Comparison of ENCODE assay signal across 8 cellular contexts in genomic region chr4:175671491-175671934, GRCh38.
DNase-seq lines count a peak whose midpoint lies in the region; ATAC-seq and TF ChIP-seq lines count a peak whose summit lies in the region.

No MANE protein-coding gene starts in this region.

- H3K9me3 ChIP-seq in endodermal cell (ENCODE audit: control insufficient read depth, low read length) (no peaks in the 10 kb centered on the region), parathyroid adenoma (ENCODE audit: control insufficient read depth, low read length) (no peaks in the 10 kb centered on the region)

- no peak overlapping the region for H3K9ac ChIP-seq in endodermal cell (ENCODE audit: extremely low read depth, low read length, poor library complexity, severe bottlenecking)
- H3K9ac ChIP-seq in parathyroid adenoma = no peak overlapping the region

- H3K27me3 Mint-ChIP-seq in endodermal cell (ENCODE audit: insufficient read depth) = no peaks in the 10 kb centered on the region
- H3K27me3 Mint-ChIP-seq in stimulated activated naive CD8-positive, alpha-beta T cell treated with anti-CD3 and anti-CD28 coated beads, Interleukin-15, amount 100 ng/mL, for 72 hours = no peaks in the 10 kb centered on the region

- DNase-seq in ELF-1 (ENCODE audit: low read depth, low spot score) (peak; percentile 1), NCI-H69 (lab: John Stamatoyannopoulos, UW) (peak; percentile 51), endodermal cell (peak; percentile 83), NCI-H187 treated with DMSO at 0.1 percent for 48 hours (lab: John Stamatoyannopoulos, UW) (no peak), cardiac septum (ENCODE audit: low spot score) (no peak)
- DNase-seq in activated CD4-positive, alpha-beta T cell treated with anti-CD3 and anti-CD28 coated beads for 1 hour = no peak
- DNase-seq in stimulated activated naive CD8-positive, alpha-beta T cell treated with anti-CD3 and anti-CD28 coated beads, Interleukin-15, amount 100 ng/mL, for 72 hours = no peak

- H3K4me3 Mint-ChIP-seq in endodermal cell = peak overlapping the region; percentile 49
- H3K4me3 Mint-ChIP-seq in stimulated activated naive CD8-positive, alpha-beta T cell treated with anti-CD3 and anti-CD28 coated beads, Interleukin-15, amount 100 ng/mL, for 72 hours = no peak overlapping the region

- WGBS in endodermal cell (ENCODE audit: insufficient coverage in 1 of 2, insufficient read length in 1 of 2), 2 experiments = 56 to 68% methylated on average over 8 to 12 of the region's 12 CpGs

- H3K9me3 Mint-ChIP-seq in endodermal cell = no peaks in the 10 kb centered on the region
- no peaks in the 10 kb centered on the region for H3K9me3 Mint-ChIP-seq in stimulated activated naive CD8-positive, alpha-beta T cell treated with anti-CD3 and anti-CD28 coated beads, Interleukin-15, amount 100 ng/mL, for 72 hours

- H3K4me1 Mint-ChIP-seq in endodermal cell = peaks cover 8% of the 10 kb centered on the region
- peaks cover 6% of the 10 kb centered on the region for H3K4me1 Mint-ChIP-seq in stimulated activated naive CD8-positive, alpha-beta T cell treated with anti-CD3 and anti-CD28 coated beads, Interleukin-15, amount 100 ng/mL, for 72 hours

- H3K27ac ChIP-seq in endodermal cell (ENCODE audit: low read depth, low read length) (no peak overlapping the region), parathyroid adenoma (no peak overlapping the region)

- no peaks in the 10 kb centered on the region for H3K79me2 ChIP-seq in parathyroid adenoma

- H3K36me3 ChIP-seq in endodermal cell (ENCODE audit: control insufficient read depth, insufficient read depth, low read length) (no peaks in the 10 kb centered on the region), parathyroid adenoma (ENCODE audit: control insufficient read depth, insufficient read depth, low read length) (no peaks in the 10 kb centered on the region)

- no peaks in the 10 kb centered on the region for H3K36me3 Mint-ChIP-seq in endodermal cell (ENCODE audit: low read depth)

- no peaks in the 10 kb centered on the region for H3K4me1 ChIP-seq in endodermal cell (ENCODE audit: control insufficient read depth, insufficient read depth, low read length)
- H3K4me1 ChIP-seq in parathyroid adenoma = no peaks in the 10 kb centered on the region

- intact Hi-C loops in cardiac septum (cut with DNase I) = no loop called here

- peak overlapping the region; percentile 61 for H3K4me2 ChIP-seq in parathyroid adenoma (ENCODE audit: low read length)

- H3K27me3 ChIP-seq in endodermal cell (ENCODE audit: control insufficient read depth, insufficient read depth, low read length, poor library complexity, severe bottlenecking) = no peaks in the 10 kb centered on the region
- no peaks in the 10 kb centered on the region for H3K27me3 ChIP-seq in parathyroid adenoma (ENCODE audit: control insufficient read depth, insufficient read depth, low read length)

- H3K27ac Mint-ChIP-seq in endodermal cell = no peak overlapping the region
- H3K27ac Mint-ChIP-seq in stimulated activated naive CD8-positive, alpha-beta T cell treated with anti-CD3 and anti-CD28 coated beads, Interleukin-15, amount 100 ng/mL, for 72 hours = no peak overlapping the region

- ATAC-seq in stimulated activated naive CD8-positive, alpha-beta T cell treated with anti-CD3 and anti-CD28 coated beads, Interleukin-15, amount 100 ng/mL, for 72 hours = no peak

- TF ChIP-seq CTCF in endodermal cell (conservative IDR thresholded peaks at IDR 0.05) (no peak), parathyroid adenoma (IDR thresholded peaks at IDR 0.05) (no peak)

- H3K4me3 ChIP-seq in endodermal cell (ENCODE audit: low read length) (no peak overlapping the region), parathyroid adenoma (ENCODE audit: low read depth, low read length) (no peak overlapping the region)

- no peak overlapping the region for H2AFZ ChIP-seq in parathyroid adenoma

Comparison
In these comparisons a context has a peak if more than half of its experiments do, and no peak if none do; other contexts are left out.
1. DNase-seq: peak in ELF-1 (single experiment), NCI-H69 (single experiment) and endodermal cell (single experiment); none in activated CD4-positive, alpha-beta T cell treated with anti-CD3 and anti-CD28 coated beads for 1 hour (single experiment), NCI-H187 treated with DMSO at 0.1 percent for 48 hours (single experiment), stimulated activated naive CD8-positive, alpha-beta T cell treated with anti-CD3 and anti-CD28 coated beads, Interleukin-15, amount 100 ng/mL, for 72 hours (0 of 2) and cardiac septum (single experiment).